Comparison of ENCODE assay signal across 8 cellular contexts in the genomic region with DNA sequence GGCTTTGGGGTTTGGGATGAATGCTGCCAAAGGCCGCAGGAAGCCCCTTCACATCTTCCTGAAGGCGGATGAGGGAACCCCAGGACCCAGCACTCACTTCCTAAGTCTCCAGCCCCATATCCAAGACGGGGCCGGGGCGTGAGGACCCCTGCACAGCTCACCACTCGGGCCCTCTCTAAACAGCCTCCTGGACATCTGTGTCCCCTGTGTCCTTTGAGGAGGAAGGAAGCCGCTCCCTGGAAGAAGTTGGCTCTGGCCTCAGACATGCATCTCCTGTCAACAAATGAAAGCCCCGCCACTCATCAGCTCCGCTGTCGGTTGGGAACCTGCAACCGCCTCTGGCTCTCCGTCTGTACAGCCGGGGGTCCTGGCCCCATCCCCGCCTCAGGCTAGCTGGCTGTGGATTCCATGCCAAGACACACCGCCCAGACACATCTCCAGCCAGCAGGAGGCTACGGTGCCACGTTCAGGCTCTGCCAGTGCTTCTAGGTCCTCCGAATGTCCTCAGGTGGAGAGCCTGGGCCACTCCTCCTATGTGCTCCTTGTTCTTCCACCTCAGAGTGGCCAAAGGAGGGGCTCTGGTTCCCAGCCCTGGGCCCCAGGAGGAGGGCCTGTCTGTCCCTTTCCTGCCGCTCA.
DNase-seq lines count a peak whose midpoint lies in the region; ATAC-seq and TF ChIP-seq lines count a peak whose summit lies in the region.

No MANE protein-coding gene starts in this region.

- H3K27me3 ChIP-seq in heart left ventricle = no peaks in the 10 kb centered on the region

- CTCF ChIA-PET in activated CD8-positive, alpha-beta T cell treated with anti-CD3 and anti-CD28 coated beads for 36 hours (lab: Charles Lee) = interaction anchor here (1.1 to 1.3 kb wide), 3 partner anchors 153 to 278 kb away, joined by 3 to 5 read pairs (median 3); no protein-coding TSS in a partner anchor

- H3K27ac Mint-ChIP-seq in activated CD8-positive, alpha-beta T cell treated with anti-CD3 and anti-CD28 coated beads for 36 hours = peak overlapping the region; percentile 21

- H3K4me1 ChIP-seq in heart left ventricle = peaks cover 8 to 38% (median 25%) of the 10 kb centered on the region in 12 donors

- H3K9me3 Mint-ChIP-seq in activated CD8-positive, alpha-beta T cell treated with anti-CD3 and anti-CD28 coated beads for 36 hours = peaks cover 3% of the 10 kb centered on the region

- no peaks in the 10 kb centered on the region for H3K27me3 Mint-ChIP-seq in activated CD8-positive, alpha-beta T cell treated with anti-CD3 and anti-CD28 coated beads for 36 hours

- H3K27ac ChIP-seq in heart left ventricle (peak overlapping the region; percentile 80 to 96 (median 90)), skin epidermis (peak overlapping the region in 20 of 21 experiments; percentile 4 to 87 (median 67))

- H3K4me3 ChIP-seq in heart left ventricle (peak overlapping the region in 1 of 12 donors; percentile 9), skin epidermis (no peak overlapping the region)

- H3K36me3 Mint-ChIP-seq in activated CD8-positive, alpha-beta T cell treated with anti-CD3 and anti-CD28 coated beads for 36 hours (ENCODE audit: low read depth) = peaks cover 3% of the 10 kb centered on the region

- no peak for TF ChIP-seq CTCF in activated CD8-positive, alpha-beta T cell treated with anti-CD3 and anti-CD28 coated beads for 36 hours (IDR thresholded peaks at IDR 0.05)
- TF ChIP-seq CTCF in heart left ventricle (IDR thresholded peaks at IDR 0.05) = peak in 6 of 12 donors; percentile 13 to 35 (median 24)

- no peak for DNase-seq in activated CD8-positive, alpha-beta T cell treated with anti-CD3 and anti-CD28 coated beads for 36 hours
- DNase-seq in heart left ventricle = peak in 4 of 5 donors; percentile 57 to 70 (median 61)
- DNase-seq in iPS-NIHi11 (ENCODE audit: low spot score) = no peak
- no peak for DNase-seq in ecto neural progenitor cell (ENCODE audit: low spot score)
- DNase-seq in kidney glomerular epithelial cell (lab: John Stamatoyannopoulos, UW) = no peak

- no peak overlapping the region for H3K4me3 Mint-ChIP-seq in activated CD8-positive, alpha-beta T cell treated with anti-CD3 and anti-CD28 coated beads for 36 hours

- peak; percentile 6 for ATAC-seq in HG03280 (IDR thresholded peaks at IDR 0.05; ENCODE audit: unreplicated experiment)
- ATAC-seq in activated CD8-positive, alpha-beta T cell treated with anti-CD3 and anti-CD28 coated beads for 36 hours = no peak
- ATAC-seq in heart left ventricle = peak; percentile 29 to 75 (median 59)
- no peak for ATAC-seq in HG02678 (IDR thresholded peaks at IDR 0.05; ENCODE audit: unreplicated experiment)

- POLR2A ChIA-PET in activated CD8-positive, alpha-beta T cell treated with anti-CD3 and anti-CD28 coated beads for 36 hours (lab: Charles Lee) = interaction anchor here (1.4 to 1.5 kb wide), 2 partner anchors 9 to 14 kb away, joined by 3 to 5 read pairs; no protein-coding TSS in a partner anchor

- peaks cover 51% of the 10 kb centered on the region for H3K4me1 Mint-ChIP-seq in activated CD8-positive, alpha-beta T cell treated with anti-CD3 and anti-CD28 coated beads for 36 hours (ENCODE audit: low read depth)

- TF ChIP-seq POLR2A in heart left ventricle (IDR thresholded peaks at IDR 0.05) = no peak

- H3K9me3 ChIP-seq in heart left ventricle = no peaks in the 10 kb centered on the region

- no peaks in the 10 kb centered on the region for H3K36me3 ChIP-seq in heart left ventricle

- 36 to 59% (median 42%) methylated on average over 11 to 19 of the region's 19 CpGs for WGBS in heart left ventricle, 4 donors

- intact Hi-C loops in activated CD8-positive, alpha-beta T cell treated with anti-CD3 and anti-CD28 coated beads for 36 hours (cut with micrococcal nuclease) = no loop called here
- intact Hi-C loops in heart left ventricle (cut with DNase I) = loop anchor here in 2 of 10 donors (2.0 to 5.0 kb wide), 2 partner anchors 29 to 142 kb away; partner anchors contain the start of gene MEF2A (in 1 of the 2)

Comparison
In these comparisons a context has a peak if more than half of its experiments do, and no peak if none do; other contexts are left out.
1. ATAC-seq: peak in HG03280 (single experiment) and heart left ventricle (4 of 4); none in activated CD8-positive, alpha-beta T cell treated with anti-CD3 and anti-CD28 coated beads for 36 hours (single experiment) and HG02678 (single experiment).
2. DNase-seq: peak in heart left ventricle (4 of 5); none in activated CD8-positive, alpha-beta T cell treated with anti-CD3 and anti-CD28 coated beads for 36 hours (single experiment), iPS-NIHi11 (single experiment), ecto neural progenitor cell (single experiment) and kidney glomerular epithelial cell (single experiment).